13 cellular contexts compared by ENCODE assay signal in genomic region chr4:97142893-97143292, GRCh38.
A peak's percentile ranks its signal among the peaks of the same experiment; 100 is the strongest.
DNase-seq lines count a peak whose midpoint lies in the region; ATAC-seq and TF ChIP-seq lines count a peak whose summit lies in the region.
"Had no signal": no experiment of that assay in that cellular context is flagged by ENCODE, and none has a peak within 500 bp of the region (broad histone marks: within the 10 kb centered on the region; RNA-seq: fewer than 3 reads in every experiment).

No MANE protein-coding gene starts in this region.

- H3K4me3 Mint-ChIP-seq in mesothelial cell of epicardium = no peak overlapping the region
- H3K4me3 Mint-ChIP-seq in naive thymus-derived CD8-positive, alpha-beta T cell = no peak overlapping the region
- H3K4me3 Mint-ChIP-seq: B cell had no signal

- DNase-seq in NCI-H1417 (lab: John Stamatoyannopoulos, UW) = peak; percentile 32 to 89 (median 55)
- no peak for DNase-seq in NCI-H1417 treated with DMSO at 0.1 percent for 48 hours (lab: John Stamatoyannopoulos, UW)
- DNase-seq in NCI-H524 (lab: John Stamatoyannopoulos, UW) = peak; percentile 44 to 66
- DNase-seq in mesothelial cell of epicardium (ENCODE audit: low spot score in 2 of 2, unreplicated experiment in 2 of 2) = no peak
- DNase-seq in naive thymus-derived CD8-positive, alpha-beta T cell = no peak
- DNase-seq in NCI-H146 treated with DMSO at 0.1 percent for 48 hours (lab: John Stamatoyannopoulos, UW; ENCODE audit: unreplicated experiment) = no peak
- no peak for DNase-seq in HAP-1 (ENCODE audit: low spot score in 2 of 2)
- DNase-seq: GF-D8, H7, NCI-H1436 treated with DMSO at 0.1 percent for 48 hours, NCI-H2029 treated with DMSO at 0.1 percent for 48 hours had no signal

- H3K27me3 ChIP-seq in HAP-1 (ENCODE audit: low read depth) = no peaks in the 10 kb centered on the region

- in situ Hi-C loops in HAP-1 (cut with MboI; ENCODE audit: low sequenced_read_pairs) = no loop called here

- no peak overlapping the region for H3K4me3 ChIP-seq in HAP-1

- peaks cover 7% of the 10 kb centered on the region for H3K36me3 Mint-ChIP-seq in mesothelial cell of epicardium
- H3K36me3 Mint-ChIP-seq in naive thymus-derived CD8-positive, alpha-beta T cell = no peaks in the 10 kb centered on the region

- H3K36me3 ChIP-seq in HAP-1 (replicated peaks) = no peaks in the 10 kb centered on the region

- peaks cover 25% of the 10 kb centered on the region for H3K4me1 Mint-ChIP-seq in mesothelial cell of epicardium
- H3K4me1 Mint-ChIP-seq in naive thymus-derived CD8-positive, alpha-beta T cell = peaks cover 0 to 2% (median 0%) of the 10 kb centered on the region in 4 donors
- H3K4me1 Mint-ChIP-seq: B cell had no signal

- POLR2A ChIA-PET in naive thymus-derived CD8-positive, alpha-beta T cell (lab: Charles Lee) = no interaction called here

- no peaks in the 10 kb centered on the region for H3K27me3 Mint-ChIP-seq in mesothelial cell of epicardium (ENCODE audit: low read depth)
- peaks cover 0 to 6% (median 0%) of the 10 kb centered on the region in 5 donors for H3K27me3 Mint-ChIP-seq in naive thymus-derived CD8-positive, alpha-beta T cell
- H3K27me3 Mint-ChIP-seq: B cell had no signal

- no peaks in the 10 kb centered on the region for H3K9me3 ChIP-seq in HAP-1

- H3K4me1 ChIP-seq in HAP-1 = no peaks in the 10 kb centered on the region

- no peak for TF ChIP-seq CTCF in mesothelial cell of epicardium (IDR thresholded peaks at IDR 0.05; ENCODE audit: unreplicated experiment)

- peak overlapping the region; percentile 40 for H3K27ac Mint-ChIP-seq in mesothelial cell of epicardium
- H3K27ac Mint-ChIP-seq in naive thymus-derived CD8-positive, alpha-beta T cell = no peak overlapping the region
- H3K27ac Mint-ChIP-seq: B cell had no signal

- peaks cover 31% of the 10 kb centered on the region for H3K9me3 Mint-ChIP-seq in mesothelial cell of epicardium
- H3K9me3 Mint-ChIP-seq in naive thymus-derived CD8-positive, alpha-beta T cell = peaks cover 1 to 29% (median 10%) of the 10 kb centered on the region in 9 donors

- no peak for ATAC-seq in naive thymus-derived CD8-positive, alpha-beta T cell
- ATAC-seq: Right ventricle myocardium inferior had no signal

Comparison
In these comparisons a context has a peak if more than half of its experiments do, and no peak if none do; other contexts are left out.
1. DNase-seq: peak in NCI-H1417 (3 of 3) and NCI-H524 (2 of 2); none in NCI-H1417 treated with DMSO at 0.1 percent for 48 hours (single experiment), mesothelial cell of epicardium (0 of 2), naive thymus-derived CD8-positive, alpha-beta T cell (0 of 10), NCI-H146 treated with DMSO at 0.1 percent for 48 hours (single experiment) and HAP-1 (0 of 2).